ENCODE assay signal across 1 cellular context in genomic region chr19:46115396-46116109, GRCh38.
TF ChIP-seq lines count a peak whose summit lies in the region.

No MANE protein-coding gene starts in this region.

TF ChIP-seq in HepG2, 621 proteins besides CTCF, POLR2A, EP300 and RAD21 (continued from another document):
- TF ChIP-seq POLR2AphosphoS5 (IDR thresholded peaks at IDR 0.05; ENCODE audit: low read depth, low read length): no peak
